In the genomic region with DNA sequence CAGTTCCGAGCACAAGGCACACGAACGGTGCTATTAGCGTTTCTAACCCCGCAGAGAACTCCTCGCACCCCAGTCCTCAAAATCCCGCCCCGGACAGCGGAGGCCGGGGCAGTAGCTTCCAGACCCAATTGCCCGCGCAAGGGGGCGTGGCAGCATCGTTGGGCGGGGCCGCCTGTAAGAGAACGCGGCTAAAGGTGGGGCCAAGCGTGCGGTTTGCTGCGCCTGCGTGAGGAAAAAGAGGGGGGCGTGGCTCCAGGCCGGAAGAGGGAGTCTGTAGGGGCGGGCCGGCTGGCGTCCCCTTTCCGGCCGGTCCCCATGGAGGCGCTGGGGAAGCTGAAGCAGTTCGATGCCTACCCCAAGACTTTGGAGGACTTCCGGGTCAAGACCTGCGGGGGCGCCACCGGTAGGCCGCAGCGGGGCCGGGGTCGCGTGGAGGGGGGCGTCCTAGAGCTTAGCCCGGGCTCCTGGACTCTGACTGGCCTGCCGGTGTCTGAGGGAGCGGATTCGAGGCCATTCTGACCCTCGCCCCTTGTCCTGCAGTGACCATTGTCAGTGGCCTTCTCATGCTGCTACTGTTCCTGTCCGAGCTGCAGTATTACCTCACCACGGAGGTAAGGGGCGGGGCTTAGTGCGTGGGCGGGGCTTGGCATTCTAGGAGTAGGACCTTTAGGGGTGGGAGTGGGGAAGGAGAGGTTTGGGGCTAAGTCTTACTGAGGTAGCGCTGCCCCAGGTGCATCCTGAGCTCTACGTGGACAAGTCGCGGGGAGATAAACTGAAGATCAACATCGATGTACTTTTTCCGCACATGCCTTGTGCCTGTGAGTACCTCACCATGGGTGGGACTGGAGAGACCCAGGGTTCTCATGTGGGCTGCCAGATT, we compare ENCODE assay signal across 8 cellular contexts. TPM values are rescaled to one million over a fixed set of nuclear protein-coding genes. Genes with fewer than 3 reads are reported as not detected.
DNase-seq lines count a peak whose midpoint lies in the region; ATAC-seq and TF ChIP-seq lines count a peak whose summit lies in the region.

A gene (plus strand): TSS at position 296 of the 880 bp plus-strand sequence. CDS start 20 bp downstream, at position 316.

- H3K9ac ChIP-seq in OCI-LY3 (ENCODE audit: low read length), result peak within 1 kb of the TSS; percentile 89

- H3K27ac Mint-ChIP-seq in Caco-2 (ENCODE audit: unreplicated experiment), result peak within 1 kb of the TSS; percentile 89
- peak within 1 kb of the TSS; percentile 90 for H3K27ac Mint-ChIP-seq in endothelial cell (ENCODE audit: unreplicated experiment)

- peak within 1 kb of the TSS; percentile 91 for H2AFZ ChIP-seq in OCI-LY3 (ENCODE audit: low read depth, low read length)

- H3K9me3 ChIP-seq in Caco-2 (no peaks in the 10 kb centered on the region), OCI-LY3 (ENCODE audit: insufficient read depth, low read length) (no peaks in the 10 kb centered on the region)

- peaks cover 7% of the 10 kb centered on the region for H3K4me1 Mint-ChIP-seq in Caco-2 (ENCODE audit: low read depth, unreplicated experiment)
- peaks cover 17% of the 10 kb centered on the region for H3K4me1 Mint-ChIP-seq in endothelial cell (ENCODE audit: unreplicated experiment)

- POLR2A ChIA-PET in Caco-2 (lab: Charles Lee), result interaction anchor here (0.5 to 3.0 kb wide), 14 partner anchors 9 to 412 kb away, joined by 3 to 25 read pairs (median 4); a partner anchor contains a TSS

- H3K27me3 Mint-ChIP-seq in Caco-2 (ENCODE audit: insufficient read depth, unreplicated experiment), result no peaks in the 10 kb centered on the region
- H3K27me3 Mint-ChIP-seq in endothelial cell (ENCODE audit: unreplicated experiment), result no peaks in the 10 kb centered on the region

- TSS peak; percentile 59 for BruUV-seq in Caco-2 (replicated peaks; lab: Mats Ljungman, UMichigan)

- peaks cover 9% of the 10 kb centered on the region for H3K79me2 ChIP-seq in OCI-LY3 (ENCODE audit: low read length)

- H3K4me3 Mint-ChIP-seq in Caco-2 (ENCODE audit: unreplicated experiment) (peak within 1 kb of the TSS; percentile 82), endothelial cell (ENCODE audit: unreplicated experiment) (peak within 1 kb of the TSS; percentile 94)

- intact Hi-C loops in Caco-2 (cut with micrococcal nuclease; ENCODE audit: unreplicated experiment), result loop anchor here (1.0 kb wide), 2 partner anchors 74 to 87 kb away; a partner anchor contains a TSS

- CTCF ChIA-PET in Caco-2 (lab: Charles Lee), result interaction anchor here (0.5 to 2.9 kb wide), 16 partner anchors 10 to 446 kb away, joined by 3 to 15 read pairs (median 5); a partner anchor contains a TSS

- H3K27me3 ChIP-seq in Caco-2 (replicated peaks; ENCODE audit: control insufficient read depth, insufficient read depth, low read length) (no peaks in the 10 kb centered on the region), OCI-LY3 (ENCODE audit: low read depth, low read length) (no peaks in the 10 kb centered on the region)

- H3K4me3 ChIP-seq in Caco-2 (ENCODE audit: low read depth, low read length) (peak within 1 kb of the TSS; percentile 85), OCI-LY3 (ENCODE audit: low read length) (peak within 1 kb of the TSS; percentile 93)

- H3K36me3 Mint-ChIP-seq in Caco-2 (ENCODE audit: insufficient read depth, unreplicated experiment) (peaks cover 14% of the 10 kb centered on the region), endothelial cell (ENCODE audit: low read depth, unreplicated experiment) (peaks cover 6% of the 10 kb centered on the region)

- H3K4me1 ChIP-seq in Caco-2 (0 out of 2 replicates have a peak, but pooled peaks cover 5% of the 10 kb centered on the region), OCI-LY3 (ENCODE audit: low read length) (peaks cover 15% of the 10 kb centered on the region)

- H3K9me3 Mint-ChIP-seq in Caco-2 (ENCODE audit: unreplicated experiment) (no peaks in the 10 kb centered on the region), endothelial cell (ENCODE audit: unreplicated experiment) (no peaks in the 10 kb centered on the region)

- H4K20me1 ChIP-seq in OCI-LY3 (ENCODE audit: insufficient read depth, low read length), result no peaks in the 10 kb centered on the region

- peak within 1 kb of the TSS; percentile 86 for H3K4me2 ChIP-seq in OCI-LY3 (ENCODE audit: low read length)

- peak; percentile 100 for DNase-seq in Caco-2
- peak; percentile 93 for DNase-seq in HuH-7.5 (ENCODE audit: low spot score)
- peak; percentile 97 for DNase-seq in activated CD8-positive, alpha-beta memory T cell treated with anti-CD3 and anti-CD28 coated beads, Interleukin-2, amount 50 U/mL, for 4 hours
- DNase-seq in endothelial cell (ENCODE audit: low spot score), result peak; percentile 98
- DNase-seq in middle frontal gyrus (ENCODE audit: extremely low spot score, low spot score), result peak; percentile 89
- DNase-seq in stimulated activated CD8-positive, alpha-beta memory T cell treated with anti-CD3 and anti-CD28 coated beads, Interleukin-2, amount 100 ng/mL, for 1 hour (ENCODE audit: low read depth in 2 of 2), result peak; percentile 94 to 95

- peak within 1 kb of the TSS; percentile 55 for H3K27ac ChIP-seq in OCI-LY3 (ENCODE audit: low read length)

- H3K36me3 ChIP-seq in Caco-2 (ENCODE audit: control insufficient read depth, insufficient read depth, low read length) (peaks cover 2% of the 10 kb centered on the region), OCI-LY3 (replicated peaks; ENCODE audit: low read depth, low read length) (peaks cover 13% of the 10 kb centered on the region)

- no peak for TF ChIP-seq CTCF in Caco-2 (IDR thresholded peaks at IDR 0.05; ENCODE audit: insufficient read depth in 1 of 2, low read depth in 1 of 2, low read length in 1 of 2, severe bottlenecking in 1 of 2, unreplicated experiment in 1 of 2)
- TF ChIP-seq CTCF in OCI-LY3 (IDR thresholded peaks at IDR 0.05; ENCODE audit: low read depth, low read length), result no peak
- TF ChIP-seq CTCF in endothelial cell (IDR thresholded peaks at IDR 0.05; ENCODE audit: unreplicated experiment), result no peak

- peak; percentile 91 for ATAC-seq in GM21423 (IDR thresholded peaks at IDR 0.05; ENCODE audit: unreplicated experiment)

RNA-seq across cellular contexts. Expression of the gene that starts here (rescaled TPM):
- total RNA-seq in Caco-2 (2022) (711 and 728 TPM in 2 replicates), endothelial cell (ENCODE audit: unreplicated experiment) (282 TPM)

Comparison
In these comparisons a context has a peak if more than half of its experiments do, and no peak if none do; other contexts are left out.
1. Peak in every context shown above with its lines: DNase-seq, ATAC-seq, H3K4me3 ChIP-seq and H3K27ac ChIP-seq.